In genomic region chr5:142245776-142246175, GRCh38 we compare ENCODE assay signal across 15 cellular contexts.
A peak's percentile ranks its signal among the peaks of the same experiment; 100 is the strongest.
DNase-seq lines count a peak whose midpoint lies in the region; ATAC-seq and TF ChIP-seq lines count a peak whose summit lies in the region.
"Had no signal": no experiment of that assay in that cellular context is flagged by ENCODE, and none has a peak within 500 bp of the region (broad histone marks: within the 10 kb centered on the region; RNA-seq: fewer than 3 reads in every experiment).

No MANE protein-coding gene starts in this region.

- H3K9me2 ChIP-seq in GM23248 (ENCODE audit: insufficient read depth) (no peaks in the 10 kb centered on the region), hepatocyte (replicated peaks; ENCODE audit: insufficient read depth) (no peaks in the 10 kb centered on the region)

- H3K9ac ChIP-seq in GM23248: peak overlapping the region; percentile 24; the same call in 1 of the 2 replicates

- H3K27ac ChIP-seq in GM23248 (peak overlapping the region; percentile 10; the same call in 1 of the 2 replicates), ascending aorta (peak overlapping the region; percentile 81 to 88), hepatocyte (peak overlapping the region; percentile 61), stomach (peak overlapping the region in 4 of 5 donors; percentile 48 to 78 (median 69)), foreskin keratinocyte (no peak overlapping the region)
- H3K27ac ChIP-seq: cardiac muscle cell had no signal

- intact Hi-C loops in ascending aorta (cut with DNase I) (loop anchor here (1.0 to 5.0 kb wide), 5 partner anchors 29 to 112 kb away; partner anchors contain the start of gene SPRY4), stomach (cut with DNase I; ENCODE audit: low total_unique reads) (no loop called here)

- no peaks in the 10 kb centered on the region for H3K27me3 ChIP-seq in GM23248 (replicated peaks; ENCODE audit: insufficient read depth)
- no peaks in the 10 kb centered on the region for H3K27me3 ChIP-seq in ascending aorta
- H3K27me3 ChIP-seq in hepatocyte: no peaks in the 10 kb centered on the region
- H3K27me3 ChIP-seq in stomach: no peaks in the 10 kb centered on the region
- no peaks in the 10 kb centered on the region for H3K27me3 ChIP-seq in foreskin keratinocyte
- H3K27me3 ChIP-seq: cardiac muscle cell had no signal

- no peaks in the 10 kb centered on the region for H3K9me3 ChIP-seq in GM23248 (ENCODE audit: low read depth)
- no peaks in the 10 kb centered on the region for H3K9me3 ChIP-seq in ascending aorta
- H3K9me3 ChIP-seq in hepatocyte (ENCODE audit: low read depth): no peaks in the 10 kb centered on the region
- H3K9me3 ChIP-seq in stomach: no peaks in the 10 kb centered on the region

- H3K79me2 ChIP-seq in GM23248 (ENCODE audit: insufficient read depth) (no peaks in the 10 kb centered on the region), hepatocyte (no peaks in the 10 kb centered on the region)

- ATAC-seq in foreskin keratinocyte: no peak
- ATAC-seq: activated T-cell treated with anti-CD3 and anti-CD28 coated beads, Interleukin-2, amount 50 U/mL, for 4 hours; CD8-positive, alpha-beta T cell; natural killer cell treated with Interleukin-12 subunit alpha and Interleukin-12 subunit beta and Interleukin-15 and Interleukin-18, amount 100 ng/mL, for 72 hours had no signal

- WGBS in GM23248 (ENCODE audit: low coverage in 1 of 2, low lambda C conversion rate in 2 of 2, missing lambda C conversion rate in 2 of 2), 2 experiments: 49 to 59% methylated on average over 5 of the region's 5 CpGs
- 76% methylated on average over 5 of the region's 5 CpGs for WGBS in hepatocyte (ENCODE audit: low lambda C conversion rate, missing lambda C conversion rate)
- WGBS in stomach, 5 donors: 50 to 64% (median 57%) methylated on average over 5 of the region's 5 CpGs

- peak; percentile 22 for DNase-seq in GM23248
- DNase-seq in ascending aorta (ENCODE audit: low spot score in 2 of 2): no peak
- DNase-seq in hepatocyte (ENCODE audit: low spot score): no peak
- no peak for DNase-seq in stomach
- no peak for DNase-seq in NCI-H748 (lab: John Stamatoyannopoulos, UW; ENCODE audit: unreplicated experiment)
- no peak for DNase-seq in foreskin keratinocyte
- DNase-seq in NCI-H345 (lab: John Stamatoyannopoulos, UW): no peak
- no peak for DNase-seq in NCI-H82 treated with DMSO at 0.1 percent for 48 hours (lab: John Stamatoyannopoulos, UW; ENCODE audit: unreplicated experiment)
- DNase-seq: activated CD4-positive, CD25-positive, alpha-beta regulatory T cell treated with anti-CD3 and anti-CD28 coated beads, Interleukin-2, amount 50 U/mL, for 72 hours; activated T-cell treated with anti-CD3 and anti-CD28 coated beads, Interleukin-2, amount 50 U/mL, for 4 hours; CD8-positive, alpha-beta T cell; NCI-H1105; NCI-H526 treated with DMSO at 0.1 percent for 48 hours had no signal

- no peak for TF ChIP-seq EP300 in stomach (IDR thresholded peaks at IDR 0.05)

- H3K4me3 ChIP-seq in GM23248 (no peak overlapping the region), ascending aorta (no peak overlapping the region), hepatocyte (no peak overlapping the region), stomach (no peak overlapping the region)
- H3K4me3 ChIP-seq: cardiac muscle cell had no signal

- H2AFZ ChIP-seq in GM23248 (peak overlapping the region; percentile 48), hepatocyte (no peak overlapping the region)

- H3K4me2 ChIP-seq in GM23248 (ENCODE audit: unreplicated experiment) (peak overlapping the region; percentile 65), hepatocyte (no peak overlapping the region)

- H3F3A ChIP-seq in GM23248 (ENCODE audit: insufficient read depth): peaks cover 13% of the 10 kb centered on the region; the same call in 1 of the 2 replicates

- peaks cover 20% of the 10 kb centered on the region for H3K4me1 ChIP-seq in GM23248 (ENCODE audit: insufficient read depth)
- H3K4me1 ChIP-seq in ascending aorta: peaks cover 3 to 42% of the 10 kb centered on the region in 2 donors
- peaks cover 7% of the 10 kb centered on the region for H3K4me1 ChIP-seq in hepatocyte (ENCODE audit: insufficient read depth)
- peaks cover 12 to 37% (median 26%) of the 10 kb centered on the region in 4 donors for H3K4me1 ChIP-seq in stomach
- H3K4me1 ChIP-seq in foreskin keratinocyte: no peaks in the 10 kb centered on the region

- no peaks in the 10 kb centered on the region for H3K36me3 ChIP-seq in GM23248 (ENCODE audit: low read depth)
- no peaks in the 10 kb centered on the region for H3K36me3 ChIP-seq in ascending aorta
- no peaks in the 10 kb centered on the region for H3K36me3 ChIP-seq in hepatocyte (replicated peaks; ENCODE audit: insufficient read depth, low read depth)
- H3K36me3 ChIP-seq in stomach: no peaks in the 10 kb centered on the region
- H3K36me3 ChIP-seq: cardiac muscle cell had no signal

- TF ChIP-seq POLR2A in stomach (IDR thresholded peaks at IDR 0.05): no peak

- in situ Hi-C loops in GM23248 (cut with MboI): no loop called here

- H4K20me1 ChIP-seq in GM23248 (ENCODE audit: insufficient read depth) (no peaks in the 10 kb centered on the region), hepatocyte (ENCODE audit: insufficient read depth, poor library complexity, severe bottlenecking) (no peaks in the 10 kb centered on the region)

- TF ChIP-seq CTCF in ascending aorta (IDR thresholded peaks at IDR 0.05) (no peak), hepatocyte (IDR thresholded peaks at IDR 0.05; ENCODE audit: poor library complexity) (no peak), stomach (IDR thresholded peaks at IDR 0.05) (no peak), foreskin keratinocyte (conservative IDR thresholded peaks at IDR 0.05) (no peak)
